21 cellular contexts compared by ENCODE assay signal in the genomic region with DNA sequence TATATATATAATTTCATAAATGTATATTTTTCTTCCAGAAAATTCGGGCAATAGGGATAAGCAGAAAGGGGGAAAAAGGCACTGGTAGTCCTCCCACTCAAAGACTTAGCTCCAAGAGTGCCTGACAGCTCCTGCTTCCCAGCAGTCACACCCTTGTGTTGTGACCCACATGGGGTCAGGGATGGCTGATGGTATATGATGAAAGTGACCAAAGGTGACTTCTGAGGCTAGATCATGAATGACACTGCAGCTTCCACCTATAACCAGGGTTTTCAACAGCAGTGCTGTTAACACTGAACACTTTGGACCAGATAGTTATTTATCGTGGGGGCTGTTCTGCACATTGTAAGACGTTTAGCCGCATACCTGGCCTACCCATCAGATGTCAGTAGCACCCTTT.
"Had no signal": no experiment of that assay in that cellular context is flagged by ENCODE, and none has a peak within 500 bp of the region (broad histone marks: within the 10 kb centered on the region; RNA-seq: fewer than 3 reads in every experiment).

No MANE protein-coding gene starts in this region.

- DNase-seq: dermis blood vessel endothelial cell; effector memory CD4-positive, alpha-beta T cell; erythroblast; gastrocnemius medialis; left cardiac atrium; left ventricle myocardium inferior; lower lobe of right lung; naive thymus-derived CD8-positive, alpha-beta T cell; nephron progenitor cell; nucleus accumbens; right cardiac atrium; stimulated activated CD4-positive, alpha-beta T cell treated with anti-CD3 and anti-CD28 coated beads, Interleukin-1b, Interleukin-23, amount 100 ng/mL, for 48 hours; stimulated activated CD4-positive, alpha-beta T cell treated with anti-CD3 and anti-CD28 coated beads, Interleukin-4, amount 100 ng/mL, for 1 hour; stimulated activated naive CD4-positive, alpha-beta T cell treated with Interleukin-2 at 50 U/mL for 16 hours; stomach; testis; tibial artery had no signal

- H3K36me3 ChIP-seq: gastrocnemius medialis, left ventricle myocardium inferior, lower lobe of right lung, prostate gland, stomach, tibial artery had no signal

- ATAC-seq: gastrocnemius medialis; left cardiac atrium; lower lobe of right lung; naive thymus-derived CD8-positive, alpha-beta T cell; right cardiac atrium; stimulated activated effector memory CD8-positive, alpha-beta T cell treated with anti-CD3 and anti-CD28 coated beads, Interleukin-12 subunit alpha, Interleukin-12 subunit beta, amount 100 ng/mL, for 72 hours had no signal

- H3K4me3 ChIP-seq: coronary artery, gastrocnemius medialis, left ventricle myocardium inferior, lower lobe of right lung, prostate gland, skin epidermis, stomach, testis, tibial artery had no signal

- H3K4me1 ChIP-seq: prostate gland had no signal

- H3K27ac ChIP-seq: coronary artery, gastrocnemius medialis, left ventricle myocardium inferior, lower lobe of right lung, prostate gland, skin epidermis, stomach, testis, tibial artery had no signal

- H3K27me3 ChIP-seq: gastrocnemius medialis, stomach, testis, tibial artery had no signal

- H3K9me3 ChIP-seq: gastrocnemius medialis, left ventricle myocardium inferior, lower lobe of right lung, prostate gland, stomach, testis, tibial artery had no signal
